In the genomic region with DNA sequence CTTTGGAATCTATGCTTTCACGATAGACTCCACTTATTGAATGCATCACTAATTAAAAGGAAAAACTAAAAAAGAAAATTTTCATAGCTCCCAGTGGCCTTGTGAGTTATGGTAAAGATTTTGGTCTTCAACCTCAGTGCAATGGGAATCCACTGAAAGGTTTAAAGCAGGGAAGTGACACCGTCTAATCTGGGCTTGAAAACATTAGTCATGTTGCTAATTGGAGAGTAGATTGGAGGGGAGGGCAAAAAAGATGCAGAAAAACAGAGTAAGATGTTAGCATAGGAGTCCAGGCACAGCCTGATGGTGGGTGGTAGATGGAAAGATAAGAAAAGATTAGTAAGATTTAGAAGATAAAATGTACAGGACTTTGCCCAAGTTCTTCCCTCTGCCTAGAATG, we compare ENCODE assay signal across 26 cellular contexts.
"Had no signal": no experiment of that assay in that cellular context is flagged by ENCODE, and none has a peak within 500 bp of the region (broad histone marks: within the 10 kb centered on the region; RNA-seq: fewer than 3 reads in every experiment).

No MANE protein-coding gene starts in this region.

- H3K27me3 ChIP-seq: neutrophil, right lobe of liver, sigmoid colon, stomach, upper lobe of left lung, vagina had no signal

- DNase-seq: naive thymus-derived CD4-positive, alpha-beta T cell; natural killer cell; nephron progenitor cell; nucleus accumbens; pancreas; right cardiac atrium; right lobe of liver; sigmoid colon; spleen; stimulated activated CD4-positive, alpha-beta T cell treated with anti-CD3 and anti-CD28 coated beads, Interleukin-12 subunit alpha, Interleukin-12 subunit beta, amount 100 ng/mL, for 4 hours; stimulated activated CD4-positive, alpha-beta T cell treated with anti-CD3 and anti-CD28 coated beads, Interleukin-1b, Interleukin-23, amount 100 ng/mL, for 48 hours; stimulated activated CD4-positive, alpha-beta T cell treated with anti-CD3 and anti-CD28 coated beads, Interleukin-4, amount 100 ng/mL, for 24 hours; stimulated activated naive B cell treated with anti-CD40 and anti-IgM and Interleukin-4, amounts not matched to agents 10 μg/mL and 1 μg/mL and 100 μg/mL, for 72 hours; stimulated activated naive CD4-positive, alpha-beta T cell treated with Interleukin-2 at 50 U/mL for 16 hours; stomach; thyroid gland; trophoblast cell; upper lobe of left lung had no signal

- ATAC-seq: naive thymus-derived CD4-positive, alpha-beta T cell; natural killer cell; pancreas; right cardiac atrium; right lobe of liver; stimulated activated effector memory CD8-positive, alpha-beta T cell treated with anti-CD3 and anti-CD28 coated beads, Interleukin-12 subunit alpha, Interleukin-12 subunit beta, amount 100 ng/mL, for 72 hours; stimulated activated naive B cell treated with anti-CD40 and anti-IgM and Interleukin-4, amounts not matched to agents 10 μg/mL and 1 μg/mL and 100 μg/mL, for 72 hours had no signal

- H3K36me3 ChIP-seq: neutrophil, pancreas, prostate gland, right lobe of liver, sigmoid colon, spleen, stomach, thoracic aorta, thyroid gland, tibial nerve, upper lobe of left lung, vagina had no signal

- H3K27ac ChIP-seq: neutrophil, pancreas, prostate gland, right lobe of liver, sigmoid colon, skin epidermis, spleen, stomach, thoracic aorta, thyroid gland, tibial nerve, upper lobe of left lung, vagina had no signal

- H3K9me3 ChIP-seq: neutrophil, pancreas, prostate gland, right lobe of liver, sigmoid colon, spleen, stomach, thoracic aorta, thyroid gland, tibial nerve, upper lobe of left lung, vagina had no signal

- H3K4me2 ChIP-seq: smooth muscle cell had no signal

- H3K4me3 ChIP-seq: pancreas, prostate gland, right lobe of liver, sigmoid colon, skin epidermis, smooth muscle cell, spleen, stomach, thoracic aorta, thyroid gland, tibial nerve, upper lobe of left lung, vagina had no signal

- H3K4me1 ChIP-seq: pancreas, prostate gland, right lobe of liver, sigmoid colon, spleen, stomach, thyroid gland, tibial nerve, upper lobe of left lung, vagina had no signal
